In the genomic region with DNA sequence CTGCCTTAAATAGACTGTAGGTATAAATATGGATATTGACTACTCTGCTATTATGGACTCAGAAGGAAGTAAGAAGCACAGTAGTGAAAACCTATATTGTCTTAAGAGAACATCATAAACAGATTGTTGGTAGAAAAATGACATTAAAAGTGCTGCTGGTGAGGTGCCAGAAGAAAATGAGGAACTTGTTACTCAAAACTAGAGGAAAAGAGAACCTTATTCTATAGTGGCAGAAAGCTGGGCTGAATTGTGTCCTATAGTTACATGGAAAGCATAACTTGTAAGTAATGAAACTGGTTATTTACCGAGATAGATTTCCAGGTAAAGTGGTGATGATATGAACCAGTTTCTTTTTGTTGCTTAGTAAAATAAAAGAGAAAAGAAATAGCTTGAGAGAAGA, we compare ENCODE assay signal across 16 cellular contexts.
A peak's percentile ranks its signal among the peaks of the same experiment; 100 is the strongest.
DNase-seq lines count a peak whose midpoint lies in the region; ATAC-seq and TF ChIP-seq lines count a peak whose summit lies in the region.
"Had no signal": no experiment of that assay in that cellular context is flagged by ENCODE, and none has a peak within 500 bp of the region (broad histone marks: within the 10 kb centered on the region; RNA-seq: fewer than 3 reads in every experiment).

No MANE protein-coding gene starts in this region.

- H3K27me3 ChIP-seq in SK-N-SH (ENCODE audit: insufficient read depth) (no peaks in the 10 kb centered on the region), neutrophil (no peaks in the 10 kb centered on the region)

- no peaks in the 10 kb centered on the region for H3K36me3 ChIP-seq in SK-N-SH (replicated peaks in 1 of 2; ENCODE audit: control insufficient read depth in 1 of 2, insufficient read depth in 2 of 2, low read length in 1 of 2)
- H3K36me3 ChIP-seq in neutrophil = no peaks in the 10 kb centered on the region

- 26% methylated on average over 1 of the region's 1 CpG for WGBS in SK-N-SH (ENCODE audit: low lambda C conversion rate)

- no peaks in the 10 kb centered on the region for H3K9me3 ChIP-seq in SK-N-SH
- no peaks in the 10 kb centered on the region for H3K9me3 ChIP-seq in neutrophil

- no peak for TF ChIP-seq EP300 in SK-N-SH (IDR thresholded peaks at IDR 0.05; ENCODE audit: borderline replicate concordance in 1 of 2, low read depth in 1 of 2, low read length in 1 of 2)

- H3K27ac ChIP-seq in SK-N-SH (ENCODE audit: low read depth in 2 of 2, low read length in 1 of 2) (no peak overlapping the region), neutrophil (peak overlapping the region; percentile 54)

- CTCF ChIA-PET in SK-N-SH (lab: Yijun Ruan, JAX) = no interaction called here

- ATAC-seq in SK-N-SH treated with all-trans-retinoic acid at 6 μM for 48 hours (no peak), GM19328 (IDR thresholded peaks at IDR 0.05; ENCODE audit: unreplicated experiment) (no peak)

- TF ChIP-seq RAD21 in SK-N-SH (IDR thresholded peaks at IDR 0.05; ENCODE audit: low read length) = no peak

- H3K4me2 ChIP-seq in SK-N-SH = no peak overlapping the region

- H2AFZ ChIP-seq in SK-N-SH (ENCODE audit: low read depth) = peak overlapping the region; percentile 54; the same call in 1 of the 2 replicates

- H4K20me1 ChIP-seq in SK-N-SH (ENCODE audit: insufficient read depth) = no peaks in the 10 kb centered on the region

- H3F3A ChIP-seq in SK-N-SH (replicated peaks; ENCODE audit: insufficient read depth) = no peaks in the 10 kb centered on the region

- POLR2A ChIA-PET in SK-N-SH (lab: Yijun Ruan, JAX) = no interaction called here

- H3K4me1 ChIP-seq in SK-N-SH (ENCODE audit: control insufficient read depth in 1 of 2, insufficient read depth in 2 of 2, low read depth in 1 of 2, low read length in 1 of 2) (0 out of 4 replicates have a peak, but pooled peaks cover 0 to 4% of the 10 kb centered on the region in 2 experiments), neutrophil (ENCODE audit: control insufficient read depth in 1 of 2, insufficient read depth in 1 of 2, low read depth in 1 of 2, low read length in 1 of 2) (peaks cover 17 to 26% of the 10 kb centered on the region in 2 experiments)

- no peak for DNase-seq in SK-N-SH
- peak; percentile 62 to 65 for DNase-seq in Kasumi-1 (lab: John Stamatoyannopoulos, UW)
- peak; percentile 57 for DNase-seq in SKM-1 treated with dmso at 0.1 percent for 144 hours (lab: John Stamatoyannopoulos, UW; ENCODE audit: unreplicated experiment)
- DNase-seq in NCI-H510A (lab: John Stamatoyannopoulos, UW) = no peak
- DNase-seq in NCI-H1930 (lab: John Stamatoyannopoulos, UW) = no peak
- DNase-seq: C1 segment of cervical spinal cord; DMS153; NCI-H1048; NCI-H146; NCI-H226; NCI-H69; NK-92 treated with Interleukin-12 subunit alpha and Interleukin-12 subunit beta, amount 100 ng/mL, for 24 hours; SIG-M5 had no signal

- no peaks in the 10 kb centered on the region for H3K79me2 ChIP-seq in SK-N-SH (ENCODE audit: insufficient read depth)

- no peak overlapping the region for H3K4me3 ChIP-seq in SK-N-SH (ENCODE audit: low read depth in 2 of 2, low read length in 1 of 2)
- H3K4me3 ChIP-seq in neutrophil (ENCODE audit: low read depth in 1 of 2, low read length in 1 of 2) = no peak overlapping the region

- TF ChIP-seq CTCF in SK-N-SH (IDR thresholded peaks at IDR 0.05) (no peak), neutrophil (IDR thresholded peaks at IDR 0.05) (no peak)

- H3K9ac ChIP-seq in SK-N-SH = no peak overlapping the region

- no peaks in the 10 kb centered on the region for H3K9me2 ChIP-seq in SK-N-SH

TF ChIP-seq in SK-N-SH, 30 proteins besides CTCF, POLR2A, EP300 and RAD21:
- TF ChIP-seq NFIC (IDR thresholded peaks at IDR 0.05; ENCODE audit: borderline replicate concordance) = no peak
- TF ChIP-seq FOXJ3 (CRISPR knock-in tag; IDR thresholded peaks at IDR 0.05) = no peak
- TF ChIP-seq YY1 (IDR thresholded peaks at IDR 0.05; ENCODE audit: low read depth) = no peak
- TF ChIP-seq RCOR1 (IDR thresholded peaks at IDR 0.05; ENCODE audit: low read length) = no peak
- TF ChIP-seq NRF1 (IDR thresholded peaks at IDR 0.05; ENCODE audit: low read depth, low read length) = no peak

TF ChIP-seq in SK-N-SH treated with all-trans-retinoic acid at 6 μM for 48 hours, 23 proteins besides CTCF, POLR2A, EP300 and RAD21:
- TF ChIP-seq ZFP30 (CRISPR knock-in tag; IDR thresholded peaks at IDR 0.05) (no peak), CSRNP3 (CRISPR knock-in tag; IDR thresholded peaks at IDR 0.05) (no peak), OSR1 (CRISPR knock-in tag; IDR thresholded peaks at IDR 0.05) (no peak), ZNF8 (CRISPR knock-in tag; IDR thresholded peaks at IDR 0.05) (no peak), ZNF70 (CRISPR knock-in tag; IDR thresholded peaks at IDR 0.05) (no peak), CSDC2 (CRISPR knock-in tag; IDR thresholded peaks at IDR 0.05) (no peak), TSHZ2 (CRISPR knock-in tag; IDR thresholded peaks at IDR 0.05) (no peak), GLIS3 (CRISPR knock-in tag; IDR thresholded peaks at IDR 0.05) (no peak), ARNTL (CRISPR knock-in tag; IDR thresholded peaks at IDR 0.05; ENCODE audit: borderline replicate concordance, low read depth) (no peak)
TF ChIP-seq in SK-N-SH treated with all-trans-retinoic acid at 6 μM for 48 hours: peak in this region for 0.

Comparison
In these comparisons a context has a peak if more than half of its experiments do, and no peak if none do; other contexts are left out.
1. DNase-seq: peak in Kasumi-1 (2 of 2) and SKM-1 treated with dmso at 0.1 percent for 144 hours (single experiment); none in SK-N-SH (single experiment), NCI-H510A (single experiment) and NCI-H1930 (0 of 2).